ENCODE assay signal across 13 cellular contexts in the genomic region with DNA sequence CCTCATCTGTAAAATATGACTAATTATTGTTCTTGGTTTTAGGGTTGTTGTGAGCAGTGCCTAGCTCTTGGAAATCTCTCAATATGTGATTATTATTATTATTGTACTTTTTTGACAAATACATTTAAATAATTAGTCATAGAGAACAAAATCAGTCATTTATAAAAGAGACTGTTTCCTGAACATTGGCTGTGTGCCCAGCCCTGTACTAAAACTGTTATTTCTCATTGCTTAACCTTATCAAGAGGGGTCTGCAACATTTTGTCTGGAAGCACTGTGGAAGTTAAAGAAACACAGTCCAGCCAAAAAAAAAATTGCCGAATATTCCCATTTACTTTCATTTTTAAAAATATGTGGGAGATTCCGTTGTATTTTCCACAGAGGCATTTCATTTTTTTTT.
"Had no signal": no experiment of that assay in that cellular context is flagged by ENCODE, and none has a peak within 500 bp of the region (broad histone marks: within the 10 kb centered on the region; RNA-seq: fewer than 3 reads in every experiment).

No MANE protein-coding gene starts in this region.

- H3K27me3 ChIP-seq: adrenal gland, breast epithelium, esophagus muscularis mucosa, pancreas had no signal

- H3K9me3 ChIP-seq: adrenal gland, breast epithelium, esophagus muscularis mucosa, pancreas had no signal

- H3K36me3 Mint-ChIP-seq: activated naive CD4-positive, alpha-beta T cell treated with anti-CD3 and anti-CD28 coated beads, Interleukin-2, amount 10 ng/mL, durations not matched to agents 7 days and 5 days had no signal

- ATAC-seq: left colon, pancreas had no signal

- H3K4me1 Mint-ChIP-seq: activated naive CD4-positive, alpha-beta T cell treated with anti-CD3 and anti-CD28 coated beads, Interleukin-2, amount 10 ng/mL, durations not matched to agents 7 days and 5 days had no signal

- H3K4me3 Mint-ChIP-seq: activated naive CD4-positive, alpha-beta T cell treated with anti-CD3 and anti-CD28 coated beads, Interleukin-2, amount 10 ng/mL, durations not matched to agents 7 days and 5 days; neural crest cell; stimulated activated naive CD8-positive, alpha-beta T cell treated with anti-CD3 and anti-CD28 coated beads, Interleukin-15, Interleukin-2, amounts not matched to agents 100 ng/mL and 50 ng/mL, for 24 hours had no signal

- H3K36me3 ChIP-seq: adrenal gland, breast epithelium, esophagus muscularis mucosa, pancreas had no signal

- H3K27me3 Mint-ChIP-seq: activated naive CD4-positive, alpha-beta T cell treated with anti-CD3 and anti-CD28 coated beads, Interleukin-2, amount 10 ng/mL, durations not matched to agents 7 days and 5 days; stimulated activated naive CD8-positive, alpha-beta T cell treated with anti-CD3 and anti-CD28 coated beads, Interleukin-15, Interleukin-2, amounts not matched to agents 100 ng/mL and 50 ng/mL, for 24 hours had no signal

- H3K4me1 ChIP-seq: adrenal gland, breast epithelium, pancreas had no signal

- H3K27ac ChIP-seq: adrenal gland, breast epithelium, esophagus muscularis mucosa, pancreas had no signal

- H3K27ac Mint-ChIP-seq: activated naive CD4-positive, alpha-beta T cell treated with anti-CD3 and anti-CD28 coated beads, Interleukin-2, amount 10 ng/mL, durations not matched to agents 7 days and 5 days; activated T-helper 2 cell treated with anti-CD3 and anti-CD28 coated beads, Interferon-gamma antibody, Interleukin-2, Interleukin-4, amounts not matched to agents 10 μg/mL and 5 μg/mL and 100 μg/mL, durations not matched to agents 14 hours and 24 hours and 36 hours; stimulated activated naive CD8-positive, alpha-beta T cell treated with anti-CD3 and anti-CD28 coated beads, Interleukin-15, Interleukin-2, amounts not matched to agents 100 ng/mL and 50 ng/mL, for 24 hours had no signal

- DNase-seq: activated naive CD4-positive, alpha-beta T cell treated with anti-CD3 and anti-CD28 coated beads, Interleukin-2, amount 10 ng/mL, durations not matched to agents 7 days and 5 days; hypothalamus; left colon; pancreas; stimulated activated CD4-positive, alpha-beta T cell treated with anti-CD3 and anti-CD28 coated beads, Interleukin-15, amount 100 ng/mL, for 24 hours; stimulated activated CD4-positive, alpha-beta T cell treated with anti-CD3 and anti-CD28 coated beads, Interleukin-4, amount 100 ng/mL, for 24 hours; T-helper 2 cell had no signal

- H3K4me3 ChIP-seq: breast epithelium, pancreas had no signal
